In the genomic region with DNA sequence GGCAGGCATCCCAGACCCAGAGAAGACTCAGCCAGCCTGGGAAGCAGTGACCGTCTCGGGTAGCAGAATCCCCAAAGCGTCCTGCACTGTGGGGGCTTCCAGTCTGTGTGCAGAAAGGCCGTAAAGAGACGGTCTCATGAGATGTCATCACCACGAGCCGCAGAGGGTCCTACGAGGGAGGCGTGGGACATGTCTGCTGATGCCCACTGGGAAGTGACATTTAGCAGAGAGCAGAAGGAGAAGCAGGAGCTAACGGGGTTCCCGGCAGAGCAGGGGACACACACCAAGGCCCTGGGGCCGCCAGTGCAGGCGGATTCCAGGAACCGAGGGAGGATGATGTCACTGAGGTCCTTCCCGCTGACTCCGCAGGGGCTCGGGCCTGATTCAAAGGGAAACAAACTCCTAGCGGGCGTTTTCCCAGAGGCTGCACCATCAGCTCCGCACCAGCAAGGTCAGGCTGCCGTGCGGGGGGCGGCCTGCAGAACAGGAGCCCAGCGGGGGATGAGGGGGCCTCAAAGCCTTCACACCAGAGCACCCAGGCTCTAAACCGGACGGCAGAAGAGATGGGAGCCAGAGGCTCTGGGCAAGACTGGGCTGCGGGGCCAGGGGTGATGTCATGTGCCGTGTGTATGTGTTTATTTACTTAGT, we compare ENCODE assay signal across 9 cellular contexts.
A peak's percentile ranks its signal among the peaks of the same experiment; 100 is the strongest.
DNase-seq lines count a peak whose midpoint lies in the region; ATAC-seq, FAIRE-seq and TF ChIP-seq lines count a peak whose summit lies in the region.
"Had no signal": no experiment of that assay in that cellular context is flagged by ENCODE, and none has a peak within 500 bp of the region (broad histone marks: within the 10 kb centered on the region; RNA-seq: fewer than 3 reads in every experiment).

No MANE protein-coding gene starts in this region.

- H3K4me3 ChIP-seq in GM08714 (ENCODE audit: low read length) (peak overlapping the region; percentile 58; the same call in 1 of the 2 replicates), heart right ventricle (peak overlapping the region in 6 of 10 donors; percentile 5 to 46 (median 22)), small intestine (ENCODE audit: low read depth in 1 of 2, low read length in 2 of 2) (peak overlapping the region; percentile 14 to 22)

- no peak for FAIRE-seq in small intestine (lab: Jason Lieb, UNC)

- no peak for TF ChIP-seq CTCF in heart right ventricle (IDR thresholded peaks at IDR 0.05)

- H3K27ac ChIP-seq in heart right ventricle (peak overlapping the region; percentile 75 to 94 (median 84)), small intestine (ENCODE audit: low read depth in 1 of 2, low read length in 1 of 2) (peak overlapping the region; percentile 58 to 89)

- intact Hi-C loops in heart right ventricle (cut with DNase I), result no loop called here

- H3K27me3 ChIP-seq in heart right ventricle (no peaks in the 10 kb centered on the region), small intestine (ENCODE audit: control insufficient read depth in 2 of 2, insufficient read depth in 2 of 2, low read length in 2 of 2) (no peaks in the 10 kb centered on the region)

- WGBS in heart right ventricle, 2 donors, result 79 to 88% methylated on average over 28 of the region's 28 CpGs
- 70 to 82% (median 79%) methylated on average over 28 of the region's 28 CpGs for WGBS in small intestine, 3 donors

- H3K36me3 ChIP-seq in heart right ventricle (peaks cover 0 to 11% (median 0%) of the 10 kb centered on the region in 9 donors), small intestine (ENCODE audit: control insufficient read depth in 2 of 2, insufficient read depth in 2 of 2, low read length in 2 of 2) (no peaks in the 10 kb centered on the region)

- peak; percentile 30 to 37 for DNase-seq in activated CD4-positive, alpha-beta T cell treated with anti-CD3 and anti-CD28 coated beads, Interleukin-2, amount 50 U/mL, for 4 hours
- DNase-seq in heart right ventricle, result peak in 1 of 2 donors; percentile 29
- no peak for DNase-seq in small intestine
- no peak for DNase-seq in inferior parietal cortex (ENCODE audit: extremely low spot score)
- no peak for DNase-seq in Ammon's horn (ENCODE audit: low spot score)
- DNase-seq: foreskin melanocyte had no signal

- peaks cover 20 to 64% (median 37%) of the 10 kb centered on the region in 9 donors for H3K4me1 ChIP-seq in heart right ventricle
- H3K4me1 ChIP-seq in small intestine (ENCODE audit: control insufficient read depth in 2 of 2, insufficient read depth in 1 of 2, low read depth in 1 of 2, low read length in 1 of 2), result peaks cover 1 to 13% of the 10 kb centered on the region in 2 donors

- no peaks in the 10 kb centered on the region for H3K9me3 ChIP-seq in heart right ventricle
- no peaks in the 10 kb centered on the region for H3K9me3 ChIP-seq in small intestine (ENCODE audit: control insufficient read depth, low read depth)

- peak in 1 of 8 donors; percentile 19 for ATAC-seq in heart right ventricle
- ATAC-seq in HG02798 (IDR thresholded peaks at IDR 0.05; ENCODE audit: poor library complexity, unreplicated experiment), result no peak
- ATAC-seq in GM21447 (IDR thresholded peaks at IDR 0.05; ENCODE audit: unreplicated experiment), result no peak

Comparison
In these comparisons a context has a peak if more than half of its experiments do, and no peak if none do; other contexts are left out.
1. DNase-seq: peak in activated CD4-positive, alpha-beta T cell treated with anti-CD3 and anti-CD28 coated beads, Interleukin-2, amount 50 U/mL, for 4 hours (2 of 2); none in small intestine (single experiment), inferior parietal cortex (single experiment) and Ammon's horn (single experiment).
2. Peak in every context shown above with its lines, with median percentiles within 50 percentile points of each other: H3K4me3 ChIP-seq.